Comparison of ENCODE assay signal across 1 cellular context in genomic region chr18:49456794-49457193, GRCh38.
TF ChIP-seq lines count a peak whose summit lies in the region.

No MANE protein-coding gene starts in this region.

TF ChIP-seq in K562, 482 proteins besides CTCF, POLR2A, EP300 and RAD21:
- TF ChIP-seq YY1 (IDR thresholded peaks at IDR 0.05; ENCODE audit: borderline replicate concordance in 1 of 3, control insufficient read depth in 1 of 3, extremely low read depth in 1 of 3, insufficient read depth in 3 of 3, insufficient read length in 1 of 3, insufficient replicate concordance in 2 of 3, low read depth in 1 of 3, low read length in 2 of 3) (no peak), ZNF134 (CRISPR knock-in tag; conservative IDR thresholded peaks at IDR 0.05) (0 out of 2 replicates have a peak, but pooled peaks have one; percentile 27)
